Comparison of ENCODE assay signal across 11 cellular contexts in the genomic region with DNA sequence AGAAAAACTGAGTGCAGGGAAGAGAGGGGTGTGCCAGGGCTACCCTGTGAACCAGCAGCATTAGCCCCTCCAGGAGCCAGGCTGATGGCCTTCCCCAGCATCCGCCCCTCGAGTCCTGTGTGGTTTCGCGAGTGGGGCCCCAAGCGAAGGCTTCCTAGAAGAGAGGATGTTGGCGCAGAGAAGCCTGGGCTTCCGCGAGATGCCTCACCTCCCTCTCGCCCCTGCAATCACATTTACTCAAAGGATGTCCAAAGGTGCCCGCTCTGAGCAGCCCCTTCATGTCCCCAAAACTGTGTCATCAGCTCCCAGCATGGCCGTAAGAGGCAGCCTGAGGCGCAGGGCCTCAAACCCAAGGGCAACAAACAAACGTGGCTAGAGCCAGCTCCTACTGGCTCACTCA.
DNase-seq lines count a peak whose midpoint lies in the region; ATAC-seq and TF ChIP-seq lines count a peak whose summit lies in the region.
"Had no signal": no experiment of that assay in that cellular context is flagged by ENCODE, and none has a peak within 500 bp of the region (broad histone marks: within the 10 kb centered on the region; RNA-seq: fewer than 3 reads in every experiment).

No MANE protein-coding gene starts in this region.

- H3K27ac ChIP-seq in dorsolateral prefrontal cortex: peak overlapping the region; percentile 67 to 100 (median 97)
- H3K27ac ChIP-seq: gastrocnemius medialis had no signal

- H3K4me3 ChIP-seq in GM06990 (replicated peaks; ENCODE audit: low read depth, low read length): no peak overlapping the region
- no peak overlapping the region for H3K4me3 ChIP-seq in dorsolateral prefrontal cortex
- H3K4me3 ChIP-seq: breast epithelium, gastrocnemius medialis had no signal

- no peaks in the 10 kb centered on the region for H3K27me3 ChIP-seq in GM06990 (replicated peaks; ENCODE audit: control insufficient read depth, insufficient read depth, low read length)
- no peaks in the 10 kb centered on the region for H3K27me3 ChIP-seq in dorsolateral prefrontal cortex
- H3K27me3 ChIP-seq: breast epithelium, gastrocnemius medialis had no signal

- H3K27ac Mint-ChIP-seq in activated CD8-positive, alpha-beta memory T cell treated with anti-CD3 and anti-CD28 coated beads, Interleukin-2, amount 10 ng/mL, durations not matched to agents 7 days and 5 days: peak overlapping the region; percentile 97

- H3K4me3 Mint-ChIP-seq in activated CD8-positive, alpha-beta memory T cell treated with anti-CD3 and anti-CD28 coated beads, Interleukin-2, amount 10 ng/mL, durations not matched to agents 7 days and 5 days: peak overlapping the region; percentile 61

- ATAC-seq in activated CD8-positive, alpha-beta memory T cell treated with anti-CD3 and anti-CD28 coated beads, Interleukin-2, amount 10 ng/mL, durations not matched to agents 7 days and 5 days: peak; percentile 68
- ATAC-seq in HG03439 (IDR thresholded peaks at IDR 0.05; ENCODE audit: unreplicated experiment): no peak
- ATAC-seq: gastrocnemius medialis had no signal

- intact Hi-C loops in dorsolateral prefrontal cortex (cut with DNase I): no loop called here

- DNase-seq in GM06990 (ENCODE audit: extremely low read depth, insufficient read length) (peak; percentile 44), dorsolateral prefrontal cortex (no peak), pons (ENCODE audit: low spot score) (no peak), NCI-H2107 (lab: John Stamatoyannopoulos, UW) (no peak), HK-2 (ENCODE audit: unreplicated experiment) (no peak)
- peak; percentile 90 for DNase-seq in activated CD8-positive, alpha-beta memory T cell treated with anti-CD3 and anti-CD28 coated beads, Interleukin-2, amount 10 ng/mL, durations not matched to agents 7 days and 5 days
- peak in 2 of 3 experiments; percentile 10 to 17 for DNase-seq in stimulated activated CD4-positive, alpha-beta T cell treated with anti-CD3 and anti-CD28 coated beads, TNF-alpha, amount 100 ng/mL, for 4 hours (ENCODE audit: low read depth in 3 of 3)
- DNase-seq: gastrocnemius medialis, H7 had no signal

- TF ChIP-seq CTCF in GM06990 (IDR thresholded peaks at IDR 0.05; ENCODE audit: insufficient read depth, low read length, poor library complexity, severe bottlenecking) (no peak), dorsolateral prefrontal cortex (IDR thresholded peaks at IDR 0.05 in 54 of 56, conservative IDR thresholded peaks at IDR 0.05 in 2 of 56; ENCODE audit: low read depth in 1 of 56, partially characterized antibody in 56 of 56) (no peak)

- no peaks in the 10 kb centered on the region for H3K27me3 Mint-ChIP-seq in activated CD8-positive, alpha-beta memory T cell treated with anti-CD3 and anti-CD28 coated beads, Interleukin-2, amount 10 ng/mL, durations not matched to agents 7 days and 5 days

- CTCF ChIA-PET in activated CD8-positive, alpha-beta memory T cell treated with anti-CD3 and anti-CD28 coated beads, Interleukin-2, amount 10 ng/mL, durations not matched to agents 7 days and 5 days (lab: Charles Lee): interaction anchor here (0.7 to 3.6 kb wide), 8 partner anchors 9 to 189 kb away, joined by 3 to 14 read pairs (median 4); no protein-coding TSS in a partner anchor

- H3K36me3 Mint-ChIP-seq in activated CD8-positive, alpha-beta memory T cell treated with anti-CD3 and anti-CD28 coated beads, Interleukin-2, amount 10 ng/mL, durations not matched to agents 7 days and 5 days: peaks cover 57% of the 10 kb centered on the region

- no peaks in the 10 kb centered on the region for H3K9me3 Mint-ChIP-seq in activated CD8-positive, alpha-beta memory T cell treated with anti-CD3 and anti-CD28 coated beads, Interleukin-2, amount 10 ng/mL, durations not matched to agents 7 days and 5 days (ENCODE audit: low read depth)

- H3K36me3 ChIP-seq in GM06990 (ENCODE audit: control insufficient read depth, insufficient read depth, low read length): peaks cover 2% of the 10 kb centered on the region
- H3K36me3 ChIP-seq: breast epithelium, gastrocnemius medialis had no signal

- H3K4me1 Mint-ChIP-seq in activated CD8-positive, alpha-beta memory T cell treated with anti-CD3 and anti-CD28 coated beads, Interleukin-2, amount 10 ng/mL, durations not matched to agents 7 days and 5 days: peaks cover 92% of the 10 kb centered on the region

Comparison
In these comparisons a context has a peak if more than half of its experiments do, and no peak if none do; other contexts are left out.
1. DNase-seq: peak in GM06990 (single experiment), activated CD8-positive, alpha-beta memory T cell treated with anti-CD3 and anti-CD28 coated beads, Interleukin-2, amount 10 ng/mL, durations not matched to agents 7 days and 5 days (single experiment) and stimulated activated CD4-positive, alpha-beta T cell treated with anti-CD3 and anti-CD28 coated beads, TNF-alpha, amount 100 ng/mL, for 4 hours (2 of 3); none in dorsolateral prefrontal cortex (0 of 10), pons (single experiment), NCI-H2107 (single experiment) and HK-2 (single experiment).